21 cellular contexts compared by ENCODE assay signal in the genomic region with DNA sequence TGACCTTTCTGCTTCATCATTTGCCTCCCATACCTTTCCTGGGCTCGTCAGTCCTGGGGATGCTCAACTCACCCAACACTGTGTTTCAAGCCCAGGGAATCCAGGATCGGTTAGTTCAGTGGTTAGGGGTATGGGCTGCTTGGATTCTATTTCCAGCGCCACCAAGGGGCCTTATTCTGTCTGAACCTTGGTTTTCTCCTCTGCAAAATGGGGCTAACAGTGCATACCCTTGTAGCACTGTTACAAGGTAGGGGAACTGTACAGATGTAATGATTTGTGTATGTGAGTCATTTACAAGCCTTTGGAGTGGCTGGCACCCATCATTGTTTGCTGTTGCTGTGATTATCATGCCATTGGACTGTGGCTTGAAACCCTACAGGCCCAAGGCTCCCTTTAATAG. TPM values are rescaled to one million over a fixed set of nuclear protein-coding genes. Genes with fewer than 3 reads are reported as not detected.
DNase-seq lines count a peak whose midpoint lies in the region; ATAC-seq, FAIRE-seq and TF ChIP-seq lines count a peak whose summit lies in the region.
"Had no signal": no experiment of that assay in that cellular context is flagged by ENCODE, and none has a peak within 500 bp of the region (broad histone marks: within the 10 kb centered on the region; RNA-seq: fewer than 3 reads in every experiment).

No MANE protein-coding gene starts in this region.

- FAIRE-seq in HepG2 (lab: Jason Lieb, UNC), result no peak
- FAIRE-seq: GM12891, GM18507 had no signal

- H3K27me3 Mint-ChIP-seq in activated T-cell treated with anti-CD3 and anti-CD28 coated beads, Interleukin-2, amount 50 U/mL, for 24 hours, result peaks cover 29% of the 10 kb centered on the region

- TF ChIP-seq POLR2A in HepG2 (IDR thresholded peaks at IDR 0.05; ENCODE audit: insufficient read depth in 1 of 2, low read depth in 2 of 2, low read length in 2 of 2), result no peak
- no peak for TF ChIP-seq POLR2A in right lobe of liver (IDR thresholded peaks at IDR 0.05)

- no peaks in the 10 kb centered on the region for H3K36me3 Mint-ChIP-seq in activated T-cell treated with anti-CD3 and anti-CD28 coated beads, Interleukin-2, amount 50 U/mL, for 24 hours (ENCODE audit: low read depth)
- H3K36me3 Mint-ChIP-seq: CD4-positive, alpha-beta memory T cell had no signal

- ATAC-seq in HepG2 (no peak), right lobe of liver (no peak), PC-3 (peak; percentile 58)

- no peaks in the 10 kb centered on the region for H3K4me1 Mint-ChIP-seq in activated T-cell treated with anti-CD3 and anti-CD28 coated beads, Interleukin-2, amount 50 U/mL, for 24 hours (ENCODE audit: low read depth)

- H3K27ac ChIP-seq in HepG2 (ENCODE audit: extremely low read length, insufficient read depth, low read length), result no peak overlapping the region
- no peak overlapping the region for H3K27ac ChIP-seq in right lobe of liver
- H3K27ac ChIP-seq in PC-3 (ENCODE audit: low read length), result no peak overlapping the region

- no peaks in the 10 kb centered on the region for H3K79me2 ChIP-seq in HepG2 (ENCODE audit: insufficient read depth, low read length)
- H3K79me2 ChIP-seq in PC-3 (ENCODE audit: low read length), result no peaks in the 10 kb centered on the region

- H3K9me3 ChIP-seq in HepG2 (ENCODE audit: low read length) (no peaks in the 10 kb centered on the region), right lobe of liver (no peaks in the 10 kb centered on the region), PC-3 (ENCODE audit: low read length) (no peaks in the 10 kb centered on the region)

- TF ChIP-seq CTCF in HepG2 (CRISPR knock-in tag; IDR thresholded peaks at IDR 0.05) (no peak), right lobe of liver (IDR thresholded peaks at IDR 0.05) (no peak), PC-3 (conservative IDR thresholded peaks at IDR 0.05; ENCODE audit: low read depth, low read length) (no peak)

- POLR2A ChIA-PET in HepG2 (lab: Yijun Ruan, JAX) (no interaction called here), PC-3 (lab: Charles Lee; ENCODE audit: unreplicated experiment) (no interaction called here)

- no peak overlapping the region for H3K4me2 ChIP-seq in HepG2 (ENCODE audit: low read depth, low read length)
- H3K4me2 ChIP-seq in PC-3 (ENCODE audit: low read length), result no peak overlapping the region

- no peak overlapping the region for H3K4me3 ChIP-seq in HepG2 (replicated peaks in 1 of 3; ENCODE audit: insufficient read depth in 1 of 3, low read depth in 2 of 3, low read length in 3 of 3)
- H3K4me3 ChIP-seq in right lobe of liver, result no peak overlapping the region
- H3K4me3 ChIP-seq in PC-3 (ENCODE audit: low read length), result no peak overlapping the region

- H3K27ac Mint-ChIP-seq in activated T-cell treated with anti-CD3 and anti-CD28 coated beads, Interleukin-2, amount 50 U/mL, for 24 hours, result no peak overlapping the region
- H3K27ac Mint-ChIP-seq: CD4-positive, alpha-beta memory T cell had no signal

- BruUV-seq in HepG2 (replicated peaks; lab: Mats Ljungman, UMichigan) (no TSS peak), PC-3 (replicated peaks; lab: Mats Ljungman, UMichigan) (no TSS peak)

- DNase-seq in HepG2 (ENCODE audit: low spot score) (no peak), right lobe of liver (no peak), PC-3 (peak; percentile 37), kidney tubule cell (ENCODE audit: low spot score) (peak; percentile 33), SHP77 treated with DMSO at 0.1 percent for 48 hours (lab: John Stamatoyannopoulos, UW) (no peak), NCI-H345 treated with DMSO at 0.1 percent for 48 hours (lab: John Stamatoyannopoulos, UW; ENCODE audit: unreplicated experiment) (no peak)
- DNase-seq in activated T-cell treated with anti-CD3 and anti-CD28 coated beads, Interleukin-2, amount 50 U/mL, for 24 hours, result no peak
- DNase-seq: 8988T; C1 segment of cervical spinal cord; Calu3; CD4-positive, alpha-beta memory T cell; COR-L47; DMS53; DMS79 treated with DMSO at 0.1 percent for 48 hours; GF-D8; GOT3; H7; HCEC 1CT had no signal

- WGBS in HepG2 (ENCODE audit: low lambda C conversion rate), result 19% methylated on average over 3 of the region's 3 CpGs
- 71% methylated on average over 3 of the region's 3 CpGs for WGBS in right lobe of liver (ENCODE audit: insufficient coverage, low coverage, low lambda C conversion rate, missing lambda C conversion rate)

- H3K9ac ChIP-seq in HepG2 (ENCODE audit: insufficient read depth, low read depth, low read length) (no peak overlapping the region), PC-3 (ENCODE audit: low read length) (no peak overlapping the region)

- H3K27me3 ChIP-seq in HepG2 (ENCODE audit: control insufficient read depth in 1 of 2, insufficient read depth in 2 of 2, low read length in 2 of 2) (peaks cover 9 to 31% of the 10 kb centered on the region in 2 experiments; a peak in 3 of 5 replicates), right lobe of liver (no peaks in the 10 kb centered on the region), PC-3 (ENCODE audit: low read length) (no peaks in the 10 kb centered on the region)

- no peaks in the 10 kb centered on the region for H3K9me3 Mint-ChIP-seq in activated T-cell treated with anti-CD3 and anti-CD28 coated beads, Interleukin-2, amount 50 U/mL, for 24 hours
- H3K9me3 Mint-ChIP-seq: CD4-positive, alpha-beta memory T cell had no signal

- no peak for TF ChIP-seq EP300 in HepG2 (IDR thresholded peaks at IDR 0.05; ENCODE audit: low read depth in 2 of 2, low read length in 2 of 2)
- TF ChIP-seq EP300 in HepG2 (CRISPR knock-in tag; IDR thresholded peaks at IDR 0.05; ENCODE audit: borderline replicate concordance), result no peak

- in situ Hi-C loops in HepG2 (cut with HindIII; ENCODE audit: extremely low pct_ligation_motif_present, low pct_unique_long_range_greater_than_20kb), result no loop called here

- CTCF ChIA-PET in HepG2 (lab: Yijun Ruan, JAX; ENCODE audit: low intra/inter-chr PET ratio, low total read pairs), result no interaction called here
- CTCF ChIA-PET in PC-3 (lab: Charles Lee), result no interaction called here

- intact Hi-C loops in HepG2 (cut with micrococcal nuclease; ENCODE audit: unreplicated experiment), result no loop called here
- intact Hi-C loops in right lobe of liver (cut with DNase I), result no loop called here
- intact Hi-C loops in PC-3 (cut with micrococcal nuclease), result no loop called here

- no peaks in the 10 kb centered on the region for H3K9me2 ChIP-seq in PC-3 (replicated peaks; ENCODE audit: low read length)

- H3K36me3 ChIP-seq in HepG2 (replicated peaks in 1 of 2; ENCODE audit: control insufficient read depth in 1 of 2, insufficient read depth in 2 of 2, low read length in 2 of 2) (no peaks in the 10 kb centered on the region), right lobe of liver (no peaks in the 10 kb centered on the region), PC-3 (ENCODE audit: low read depth, low read length) (no peaks in the 10 kb centered on the region)

- H4K20me1 ChIP-seq in HepG2 (ENCODE audit: insufficient read depth, low read length), result no peaks in the 10 kb centered on the region
- H4K20me1 ChIP-seq in PC-3 (ENCODE audit: low read length), result no peaks in the 10 kb centered on the region

- H2AFZ ChIP-seq in HepG2 (ENCODE audit: low read length) (no peak overlapping the region), PC-3 (ENCODE audit: low read length) (no peak overlapping the region)

- no peak for TF ChIP-seq RAD21 in HepG2 (CRISPR knock-in tag; IDR thresholded peaks at IDR 0.05)

- H3K4me1 ChIP-seq in HepG2 (ENCODE audit: insufficient read depth, low read length) (peaks cover 14% of the 10 kb centered on the region), right lobe of liver (peaks cover 0 to 11% (median 0%) of the 10 kb centered on the region in 4 donors), PC-3 (ENCODE audit: insufficient read depth, low read length) (no peaks in the 10 kb centered on the region)

- no peaks in the 10 kb centered on the region for H3F3A ChIP-seq in PC-3 (ENCODE audit: low read length, unreplicated experiment)

- no peak overlapping the region for H3K4me3 Mint-ChIP-seq in activated T-cell treated with anti-CD3 and anti-CD28 coated beads, Interleukin-2, amount 50 U/mL, for 24 hours

RNA-seq across cellular contexts. Expression of a gene that starts 14.5 kb away (rescaled TPM):
- total RNA-seq in HepG2 (2016; rRNA removed; fragmentation: Illumina TruSeq; extraction: Trizol), result 231 and 288 TPM in 2 replicates
- total RNA-seq in HepG2 (2016; cell fraction: cytosol; rRNA removed; fragmentation: Illumina TruSeq; extraction: Trizol; ENCODE audit: low read depth), result 61.5 and 68.7 TPM in 2 replicates
- 223 and 276 TPM in 2 replicates for total RNA-seq in HepG2 (2016; cell fraction: insoluble cytoplasmic fraction; rRNA removed; fragmentation: Illumina TruSeq; extraction: Trizol)
- 134 and 154 TPM in 2 replicates for total RNA-seq in HepG2 (2016; cell fraction: membrane; rRNA removed; fragmentation: Illumina TruSeq; extraction: Trizol)
- total RNA-seq in HepG2 (2016; cell fraction: nucleus; rRNA removed; fragmentation: Illumina TruSeq; extraction: Trizol), result 168 and 193 TPM in 2 replicates
- 131 and 153 TPM in 2 replicates for polyA plus RNA-seq in HepG2 (2011; rRNA removed)
- polyA plus RNA-seq in HepG2 (2011; cell fraction: cytosol; rRNA removed), result 111 and 139 TPM in 2 replicates
- 88.9 and 104 TPM in 2 replicates for polyA plus RNA-seq in HepG2 (2011; cell fraction: nucleus; rRNA removed)
- polyA plus RNA-seq in HepG2 (2012), result 170 and 173 TPM in 2 replicates
- polyA plus RNA-seq in HepG2 (2016; cell fraction: cytosol; fragmentation: Illumina TruSeq; extraction: Trizol; ENCODE audit: low read depth), result 29.0 and 30.9 TPM in 2 replicates
- 222 and 255 TPM in 2 replicates for polyA plus RNA-seq in HepG2 (2016; cell fraction: insoluble cytoplasmic fraction; fragmentation: Illumina TruSeq; extraction: Trizol; ENCODE audit: low read depth)
- 56.7 and 58.4 TPM in 2 replicates for polyA plus RNA-seq in HepG2 (2016; cell fraction: membrane; fragmentation: Illumina TruSeq; extraction: Trizol; ENCODE audit: low read depth)
- polyA plus RNA-seq in HepG2 (2016; cell fraction: nucleus; fragmentation: Illumina TruSeq; extraction: Trizol; ENCODE audit: insufficient read depth, low read depth), result 145 and 159 TPM in 2 replicates
- 131 and 343 TPM in 2 replicates for polyA minus RNA-seq in HepG2 (2011; rRNA and poly(A)+ RNA removed; ENCODE audit: low replicate concordance)
- polyA minus RNA-seq in HepG2 (2011; cell fraction: cytosol; rRNA and poly(A)+ RNA removed), result 168 and 178 TPM in 2 replicates
- 284 and 317 TPM in 2 replicates for polyA minus RNA-seq in HepG2 (2011; cell fraction: nucleus; rRNA and poly(A)+ RNA removed)
- 10 to 100 TPM; 30.4 to 62.6 (median 37.1) TPM for total RNA-seq in right lobe of liver
- 147 and 161 TPM in 2 replicates for total RNA-seq in PC-3 (2014; rRNA removed)

RNA-seq across cellular contexts. Expression of a gene that starts 52.0 kb away (rescaled TPM):
- total RNA-seq in HepG2 (2016; rRNA removed; fragmentation: Illumina TruSeq; extraction: Trizol) (not detected in 2 replicates), right lobe of liver (under 1 TPM in 1 of 6 experiments, not detected in 5; 0.33 TPM), PC-3 (2014; rRNA removed) (0.40 and 0.98 TPM in 2 replicates)
- not detected in 2 replicates for total RNA-seq in HepG2 (2016; cell fraction: cytosol; rRNA removed; fragmentation: Illumina TruSeq; extraction: Trizol; ENCODE audit: low read depth)
- total RNA-seq in HepG2 (2016; cell fraction: insoluble cytoplasmic fraction; rRNA removed; fragmentation: Illumina TruSeq; extraction: Trizol), result not detected in 2 replicates
- not detected in 2 replicates for total RNA-seq in HepG2 (2016; cell fraction: membrane; rRNA removed; fragmentation: Illumina TruSeq; extraction: Trizol)
- total RNA-seq in HepG2 (2016; cell fraction: nucleus; rRNA removed; fragmentation: Illumina TruSeq; extraction: Trizol), result not detected in 2 replicates
- polyA plus RNA-seq in HepG2 (2011; rRNA removed), result not detected in 2 replicates
- polyA plus RNA-seq in HepG2 (2011; cell fraction: cytosol; rRNA removed), result not detected in 2 replicates
- polyA plus RNA-seq in HepG2 (2011; cell fraction: nucleus; rRNA removed), result not detected in 2 replicates
- polyA plus RNA-seq in HepG2 (2012), result not detected in 2 replicates
- polyA plus RNA-seq in HepG2 (2016; cell fraction: cytosol; fragmentation: Illumina TruSeq; extraction: Trizol; ENCODE audit: low read depth), result not detected in 2 replicates
- polyA plus RNA-seq in HepG2 (2016; cell fraction: insoluble cytoplasmic fraction; fragmentation: Illumina TruSeq; extraction: Trizol; ENCODE audit: low read depth), result not detected in 2 replicates
- polyA plus RNA-seq in HepG2 (2016; cell fraction: membrane; fragmentation: Illumina TruSeq; extraction: Trizol; ENCODE audit: low read depth), result not detected in 2 replicates
- not detected in 2 replicates for polyA plus RNA-seq in HepG2 (2016; cell fraction: nucleus; fragmentation: Illumina TruSeq; extraction: Trizol; ENCODE audit: insufficient read depth, low read depth)
- polyA minus RNA-seq in HepG2 (2011; rRNA and poly(A)+ RNA removed; ENCODE audit: low replicate concordance), result not detected in 2 replicates
- polyA minus RNA-seq in HepG2 (2011; cell fraction: cytosol; rRNA and poly(A)+ RNA removed), result not detected in 2 replicates
- polyA minus RNA-seq in HepG2 (2011; cell fraction: nucleus; rRNA and poly(A)+ RNA removed), result not detected in 2 replicates
- total RNA-seq: Calu3; CD4-positive, alpha-beta memory T cell had no signal
- polyA plus RNA-seq: BJ; CD4-positive, alpha-beta memory T cell had no signal

Comparison
In these comparisons a context has a peak if more than half of its experiments do, and no peak if none do; other contexts are left out.
1. DNase-seq: peak in PC-3 (single experiment) and kidney tubule cell (single experiment); none in HepG2 (single experiment), right lobe of liver (0 of 3), SHP77 treated with DMSO at 0.1 percent for 48 hours (single experiment), NCI-H345 treated with DMSO at 0.1 percent for 48 hours (single experiment) and activated T-cell treated with anti-CD3 and anti-CD28 coated beads, Interleukin-2, amount 50 U/mL, for 24 hours (single experiment).